In genomic region chr6:27250955-27251671, GRCh38 we compare ENCODE assay signal across 9 cellular contexts. TPM values are rescaled to one million over a fixed set of nuclear protein-coding genes. Genes with fewer than 3 reads are reported as not detected.
A peak's percentile ranks its signal among the peaks of the same experiment; 100 is the strongest.
DNase-seq lines count a peak whose midpoint lies in the region; ATAC-seq and TF ChIP-seq lines count a peak whose summit lies in the region.
"Had no signal": no experiment of that assay in that cellular context is flagged by ENCODE, and none has a peak within 500 bp of the region (broad histone marks: within the 10 kb centered on the region; RNA-seq: fewer than 3 reads in every experiment).

No MANE protein-coding gene starts in this region.

- POLR2A ChIA-PET in activated B cell treated with CpG ODN at 0.5 μM for 24 hours (lab: Charles Lee): interaction anchor here (0.6 to 2.0 kb wide), 3 partner anchors 222 to 684 kb away, joined by 3 to 10 read pairs (median 6); partner anchors contain the start of gene ZNF184

- peak; percentile 14 for TF ChIP-seq POLR2A in GM18505 (IDR thresholded peaks at IDR 0.05; ENCODE audit: borderline replicate concordance, extremely low read depth, insufficient read depth, insufficient read length)

- 0% methylated on average over 28 of the region's 48 CpGs for WGBS in mesodermal cell (ENCODE audit: insufficient coverage in 2 of 2), 2 experiments

- H3K27me3 Mint-ChIP-seq in activated B cell treated with CpG ODN at 0.5 μM for 24 hours (peaks cover 43% of the 10 kb centered on the region), chondrocyte (ENCODE audit: low read depth) (peaks cover 43% of the 10 kb centered on the region)

- H3K27ac ChIP-seq in mesodermal cell (ENCODE audit: low read depth, low read length, severe bottlenecking): no peak overlapping the region
- H3K27ac ChIP-seq: neutrophil had no signal

- H3K4me1 Mint-ChIP-seq in activated B cell treated with CpG ODN at 0.5 μM for 24 hours: peaks cover 14% of the 10 kb centered on the region
- H3K4me1 Mint-ChIP-seq in chondrocyte (ENCODE audit: low read depth): peaks cover 5% of the 10 kb centered on the region

- H3K36me3 Mint-ChIP-seq in activated B cell treated with CpG ODN at 0.5 μM for 24 hours (ENCODE audit: low read depth) (no peaks in the 10 kb centered on the region), chondrocyte (ENCODE audit: low read depth) (no peaks in the 10 kb centered on the region)

- no peak for TF ChIP-seq CTCF in activated B cell treated with CpG ODN at 0.5 μM for 24 hours (IDR thresholded peaks at IDR 0.05)
- no peak for TF ChIP-seq CTCF in chondrocyte (IDR thresholded peaks at IDR 0.05)

- intact Hi-C loops in activated B cell treated with CpG ODN at 0.5 μM for 24 hours (cut with micrococcal nuclease): no loop called here

- H3K4me3 ChIP-seq in mesodermal cell (ENCODE audit: extremely low read depth, insufficient read depth, low read length, poor library complexity, severe bottlenecking): peak overlapping the region; percentile 65

- H3K4me1 ChIP-seq in mesodermal cell (ENCODE audit: control insufficient read depth, insufficient read depth, low read length, poor library complexity, severe bottlenecking): no peaks in the 10 kb centered on the region

- DNase-seq in NCI-H146 (lab: John Stamatoyannopoulos, UW) (peak; percentile 97), activated B cell treated with CpG ODN at 0.5 μM for 24 hours (peak; percentile 37), chondrocyte (ENCODE audit: low spot score) (no peak), MV-4-11 (lab: John Stamatoyannopoulos, UW) (no peak)
- peak; percentile 6 to 42 for DNase-seq in stimulated activated CD8-positive, alpha-beta memory T cell treated with anti-CD3 and anti-CD28 coated beads, Interleukin-4, amount 100 ng/mL, for 1 hour (ENCODE audit: low read depth in 2 of 2, low spot score in 1 of 2)

- CTCF ChIA-PET in activated B cell treated with CpG ODN at 0.5 μM for 24 hours (lab: Charles Lee): interaction anchor here (1.5 kb wide), 1 partner anchor 501 kb away, joined by 4 read pairs; no protein-coding TSS in a partner anchor

- no peaks in the 10 kb centered on the region for H3K9me3 ChIP-seq in mesodermal cell (ENCODE audit: control insufficient read depth, low read length)
- H3K9me3 ChIP-seq: neutrophil had no signal

- no peaks in the 10 kb centered on the region for H3K36me3 ChIP-seq in mesodermal cell (ENCODE audit: control insufficient read depth, insufficient read depth, low read length)
- H3K36me3 ChIP-seq: neutrophil had no signal

- H3K27ac Mint-ChIP-seq in activated B cell treated with CpG ODN at 0.5 μM for 24 hours (peak overlapping the region; percentile 43), chondrocyte (ENCODE audit: unreplicated experiment) (peak overlapping the region; percentile 58)

- ATAC-seq in GM18505 (IDR thresholded peaks at IDR 0.05; ENCODE audit: unreplicated experiment) (peak; percentile 68), HG02852 (IDR thresholded peaks at IDR 0.05; ENCODE audit: unreplicated experiment) (peak; percentile 81), activated B cell treated with CpG ODN at 0.5 μM for 24 hours (ENCODE audit: low read depth) (peak; percentile 77)

- peak overlapping the region; percentile 87 for H3K4me3 Mint-ChIP-seq in activated B cell treated with CpG ODN at 0.5 μM for 24 hours
- peak overlapping the region; percentile 86 for H3K4me3 Mint-ChIP-seq in chondrocyte (ENCODE audit: unreplicated experiment)

- no peaks in the 10 kb centered on the region for H3K9me3 Mint-ChIP-seq in activated B cell treated with CpG ODN at 0.5 μM for 24 hours
- no peaks in the 10 kb centered on the region for H3K9me3 Mint-ChIP-seq in chondrocyte (ENCODE audit: low read depth)

RNA-seq across cellular contexts. Expression of gene PRSS16, which starts 3.6 kb away (rescaled TPM):
- total RNA-seq in activated B cell treated with CpG ODN at 0.5 μM for 24 hours: 0.73 and 0.91 TPM in 2 replicates
- total RNA-seq in chondrocyte: 1.1 to 1.8 TPM (median 1.7 TPM) in 3 replicates
- 1.4 TPM for polyA plus RNA-seq in mesodermal cell (2013, experiment 1 of 2)
- polyA plus RNA-seq in mesodermal cell (2013, experiment 2 of 2): 1.5 TPM

Comparison
In these comparisons a context has a peak if more than half of its experiments do, and no peak if none do; other contexts are left out.
1. DNase-seq: peak in NCI-H146 (single experiment), activated B cell treated with CpG ODN at 0.5 μM for 24 hours (single experiment) and stimulated activated CD8-positive, alpha-beta memory T cell treated with anti-CD3 and anti-CD28 coated beads, Interleukin-4, amount 100 ng/mL, for 1 hour (2 of 2); none in chondrocyte (single experiment) and MV-4-11 (single experiment).
2. Peak in every context shown above with its lines, with median percentiles within 50 percentile points of each other: ATAC-seq.